ENCODE assay signal across 23 cellular contexts in the genomic region with DNA sequence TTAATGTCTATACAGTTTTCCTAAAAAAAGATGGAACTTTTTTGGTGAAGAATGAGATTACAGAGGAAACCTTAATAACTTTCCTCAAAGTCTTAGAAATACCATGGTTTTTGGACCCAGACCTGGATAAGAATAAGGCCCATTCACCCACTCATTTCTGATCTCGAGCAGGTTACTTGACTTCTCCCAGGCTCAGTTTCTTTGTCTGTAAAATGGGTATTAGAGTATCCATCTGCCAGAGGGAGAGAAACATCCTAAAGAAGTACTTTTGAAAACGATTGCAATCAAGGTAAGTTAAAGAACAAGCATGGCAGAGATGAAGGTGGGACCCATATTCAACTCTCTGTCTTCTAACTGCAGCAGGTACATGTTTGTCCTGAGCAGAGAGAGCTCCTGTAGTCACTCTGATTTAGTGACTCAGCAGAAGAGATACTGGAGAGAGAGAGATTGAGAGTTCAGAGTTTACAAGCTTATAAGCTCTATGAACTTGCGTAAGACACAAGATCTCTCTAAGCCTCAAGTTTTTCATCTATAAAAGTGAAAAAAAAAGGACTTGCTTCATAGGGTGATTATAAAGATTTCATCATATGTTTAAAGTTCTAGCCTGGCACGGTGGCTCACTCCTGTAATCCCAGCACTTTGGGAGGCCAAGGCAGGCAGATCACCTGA.
A peak's percentile ranks its signal among the peaks of the same experiment; 100 is the strongest.
DNase-seq lines count a peak whose midpoint lies in the region; ATAC-seq and TF ChIP-seq lines count a peak whose summit lies in the region.
"Had no signal": no experiment of that assay in that cellular context is flagged by ENCODE, and none has a peak within 500 bp of the region (broad histone marks: within the 10 kb centered on the region; RNA-seq: fewer than 3 reads in every experiment).

No MANE protein-coding gene starts in this region.

- H3K4me1 Mint-ChIP-seq in osteocyte (ENCODE audit: unreplicated experiment) = no peaks in the 10 kb centered on the region

- no peaks in the 10 kb centered on the region for H3K36me3 ChIP-seq in adipocyte (ENCODE audit: control insufficient read depth, insufficient read depth, low read length, severe bottlenecking)
- H3K36me3 ChIP-seq: BE2C, HAP-1 had no signal

- peaks cover 2% of the 10 kb centered on the region for H3K27me3 Mint-ChIP-seq in osteocyte (ENCODE audit: unreplicated experiment)

- no peak overlapping the region for H3K27ac Mint-ChIP-seq in osteocyte (ENCODE audit: unreplicated experiment)
- H3K27ac Mint-ChIP-seq: GM23338 had no signal

- DNase-seq in EH (ENCODE audit: low read depth) (peak; percentile 10), adipocyte (ENCODE audit: low read depth) (peak; percentile 65), left colon (no peak), Right ventricle myocardium superior (no peak), osteocyte (ENCODE audit: extremely low spot score, unreplicated experiment) (no peak)
- DNase-seq in activated CD4-positive, alpha-beta T cell treated with anti-CD3 and anti-CD28 coated beads, Interleukin-2, amount 50 U/mL, for 48 hours = no peak
- DNase-seq: BE2C, DMS53, EL, GF-D8, KBM-7, MM.1S, NCI-H1092, NCI-H146, NCI-H2029, NCI-H226, NCI-H510A treated with DMSO at 0.1 percent for 48 hours, NCI-H748 treated with DMSO at 0.1 percent for 48 hours had no signal

- TF ChIP-seq CTCF in osteocyte (IDR thresholded peaks at IDR 0.05) = no peak

- no peaks in the 10 kb centered on the region for H3K9me3 Mint-ChIP-seq in osteocyte (ENCODE audit: unreplicated experiment)
- H3K9me3 Mint-ChIP-seq: GM23338 had no signal

- no peaks in the 10 kb centered on the region for H3K9me3 ChIP-seq in adipocyte (ENCODE audit: control insufficient read depth, low read length)
- H3K9me3 ChIP-seq: BE2C, HAP-1 had no signal

- ATAC-seq in left colon = peak; percentile 48
- no peak for ATAC-seq in Right ventricle myocardium superior (ENCODE audit: poor library complexity)
- ATAC-seq in GM19463 (IDR thresholded peaks at IDR 0.05; ENCODE audit: unreplicated experiment) = no peak
- ATAC-seq: GM23338, HepG2, Panc1 had no signal

- H3K4me3 ChIP-seq in adipocyte (ENCODE audit: low read length) = no peak overlapping the region
- H3K4me3 ChIP-seq: GM23338, HAP-1 had no signal

- no peak overlapping the region for H3K9ac ChIP-seq in adipocyte (ENCODE audit: low read length)

- H3K4me1 ChIP-seq in adipocyte (ENCODE audit: control insufficient read depth, insufficient read depth, low read length) = peaks cover 3% of the 10 kb centered on the region
- H3K4me1 ChIP-seq: BE2C, HAP-1 had no signal

- intact Hi-C loops in left colon (cut with DNase I, micrococcal nuclease) = no loop called here
- intact Hi-C loops in Right ventricle myocardium superior (cut with DNase I) = loop anchor here (10.0 kb wide), 1 partner anchor 877 kb away; no protein-coding TSS in a partner anchor

- no peaks in the 10 kb centered on the region for H3K27me3 ChIP-seq in adipocyte (replicated peaks; ENCODE audit: control insufficient read depth, insufficient read depth, low read length)
- H3K27me3 ChIP-seq: BE2C had no signal

- H3K36me3 Mint-ChIP-seq in osteocyte (ENCODE audit: unreplicated experiment) = no peaks in the 10 kb centered on the region

- no peak overlapping the region for H3K4me3 Mint-ChIP-seq in osteocyte (ENCODE audit: unreplicated experiment)
- H3K4me3 Mint-ChIP-seq: GM23338 had no signal

Comparison
In these comparisons a context has a peak if more than half of its experiments do, and no peak if none do; other contexts are left out.
1. DNase-seq: peak in EH (single experiment) and adipocyte (single experiment); none in left colon (0 of 2), Right ventricle myocardium superior (single experiment), osteocyte (single experiment) and activated CD4-positive, alpha-beta T cell treated with anti-CD3 and anti-CD28 coated beads, Interleukin-2, amount 50 U/mL, for 48 hours (0 of 2).